Comparison of ENCODE assay signal across 11 cellular contexts in genomic region chr22:20015187-20015625, GRCh38. TPM values are rescaled to one million over a fixed set of nuclear protein-coding genes. Genes with fewer than 3 reads are reported as not detected.
DNase-seq lines count a peak whose midpoint lies in the region; ATAC-seq and TF ChIP-seq lines count a peak whose summit lies in the region.
"Had no signal": no experiment of that assay in that cellular context is flagged by ENCODE, and none has a peak within 500 bp of the region (broad histone marks: within the 10 kb centered on the region; RNA-seq: fewer than 3 reads in every experiment).

No MANE protein-coding gene starts in this region.

- peaks cover 35% of the 10 kb centered on the region for H3K27me3 Mint-ChIP-seq in activated naive CD8-positive, alpha-beta T cell treated with anti-CD3 and anti-CD28 coated beads, Interleukin-2, amount 10 ng/mL, durations not matched to agents 7 days and 5 days
- H3K27me3 Mint-ChIP-seq in nephron progenitor cell (ENCODE audit: low read depth, poor library complexity), result peaks cover 64% of the 10 kb centered on the region

- H3K9me3 ChIP-seq in BLaER1, result no peaks in the 10 kb centered on the region
- no peaks in the 10 kb centered on the region for H3K9me3 ChIP-seq in ES-I3 (ENCODE audit: control insufficient read depth, insufficient read depth, low read length)

- peak overlapping the region; percentile 42 for H3K4me3 Mint-ChIP-seq in activated naive CD8-positive, alpha-beta T cell treated with anti-CD3 and anti-CD28 coated beads, Interleukin-2, amount 10 ng/mL, durations not matched to agents 7 days and 5 days
- peak overlapping the region; percentile 76 for H3K4me3 Mint-ChIP-seq in nephron progenitor cell

- POLR2A ChIA-PET in activated naive CD8-positive, alpha-beta T cell treated with anti-CD3 and anti-CD28 coated beads, Interleukin-2, amount 10 ng/mL, durations not matched to agents 7 days and 5 days (lab: Charles Lee), result interaction anchor here (0.9 kb wide), 1 partner anchor 103 kb away, joined by 3 read pairs; no protein-coding TSS in a partner anchor

- DNase-seq in activated naive CD8-positive, alpha-beta T cell treated with anti-CD3 and anti-CD28 coated beads, Interleukin-2, amount 10 ng/mL, durations not matched to agents 7 days and 5 days, result no peak
- DNase-seq in nephron progenitor cell (no peak), C1 segment of cervical spinal cord (lab: John Stamatoyannopoulos, UW) (no peak), mucosa of gallbladder (ENCODE audit: low spot score) (no peak)
- no peak for DNase-seq in stimulated activated CD4-positive, alpha-beta T cell treated with anti-CD3 and anti-CD28 coated beads, Interleukin-4, amount 100 ng/mL, for 1 hour
- DNase-seq: GOT3; stimulated activated CD4-positive, alpha-beta T cell treated with anti-CD3 and anti-CD28 coated beads, Interleukin-12 subunit alpha, Interleukin-12 subunit beta, amount 100 ng/mL, for 4 hours had no signal

- no peak for TF ChIP-seq CTCF in nephron progenitor cell (IDR thresholded peaks at IDR 0.05)

- no peaks in the 10 kb centered on the region for H3K9me3 Mint-ChIP-seq in activated naive CD8-positive, alpha-beta T cell treated with anti-CD3 and anti-CD28 coated beads, Interleukin-2, amount 10 ng/mL, durations not matched to agents 7 days and 5 days
- no peaks in the 10 kb centered on the region for H3K9me3 Mint-ChIP-seq in nephron progenitor cell

- H3K4me3 ChIP-seq in BLaER1, result no peak overlapping the region; the same call in 1 of the 2 replicates

- no peak for ATAC-seq in activated naive CD8-positive, alpha-beta T cell treated with anti-CD3 and anti-CD28 coated beads, Interleukin-2, amount 10 ng/mL, durations not matched to agents 7 days and 5 days (ENCODE audit: low read depth)
- ATAC-seq in HG03565 (IDR thresholded peaks at IDR 0.05; ENCODE audit: unreplicated experiment), result no peak

- H3K36me3 Mint-ChIP-seq in activated naive CD8-positive, alpha-beta T cell treated with anti-CD3 and anti-CD28 coated beads, Interleukin-2, amount 10 ng/mL, durations not matched to agents 7 days and 5 days, result no peaks in the 10 kb centered on the region
- H3K36me3 Mint-ChIP-seq in nephron progenitor cell (ENCODE audit: low read depth), result no peaks in the 10 kb centered on the region

- H3K36me3 ChIP-seq in BLaER1 (no peaks in the 10 kb centered on the region), ES-I3 (ENCODE audit: insufficient read depth, low read length) (no peaks in the 10 kb centered on the region)

- peak overlapping the region; percentile 87 for H3K4me2 ChIP-seq in BLaER1

- peaks cover 57% of the 10 kb centered on the region for H3K4me1 ChIP-seq in BLaER1
- H3K4me1 ChIP-seq in ES-I3 (ENCODE audit: insufficient read depth, low read length), result peaks cover 3% of the 10 kb centered on the region

- H3K9ac ChIP-seq in BLaER1 (no peak overlapping the region), ES-I3 (ENCODE audit: low read depth, low read length) (0 out of 2 replicates have a peak overlapping the region, but pooled peaks have one; percentile 10)
- H3K9ac ChIP-seq: KMS-11 had no signal

- H3K4me1 Mint-ChIP-seq in activated naive CD8-positive, alpha-beta T cell treated with anti-CD3 and anti-CD28 coated beads, Interleukin-2, amount 10 ng/mL, durations not matched to agents 7 days and 5 days, result peaks cover 12% of the 10 kb centered on the region
- peaks cover 5% of the 10 kb centered on the region for H3K4me1 Mint-ChIP-seq in nephron progenitor cell

- peaks cover 38% of the 10 kb centered on the region for H3K27me3 ChIP-seq in BLaER1

- 0 out of 2 replicates have a peak, but pooled peaks cover 12% of the 10 kb centered on the region for H4K20me1 ChIP-seq in BLaER1

- no peak overlapping the region for H3K27ac ChIP-seq in BLaER1
- H3K27ac ChIP-seq: KMS-11 had no signal

- no peak overlapping the region for H3K27ac Mint-ChIP-seq in activated naive CD8-positive, alpha-beta T cell treated with anti-CD3 and anti-CD28 coated beads, Interleukin-2, amount 10 ng/mL, durations not matched to agents 7 days and 5 days
- no peak overlapping the region for H3K27ac Mint-ChIP-seq in nephron progenitor cell

RNA-seq across cellular contexts. Expression of gene ARVCF, which starts 1.4 kb away (rescaled TPM):
- 1 to 10 TPM; 1.5 to 1.6 TPM for total RNA-seq in activated naive CD8-positive, alpha-beta T cell treated with anti-CD3 and anti-CD28 coated beads, Interleukin-2, amount 10 ng/mL, durations not matched to agents 7 days and 5 days
- 44.3 TPM for total RNA-seq in mucosa of gallbladder

RNA-seq across cellular contexts. Expression of gene TANGO2, which starts 5.7 kb away (rescaled TPM):
- total RNA-seq in activated naive CD8-positive, alpha-beta T cell treated with anti-CD3 and anti-CD28 coated beads, Interleukin-2, amount 10 ng/mL, durations not matched to agents 7 days and 5 days, result 10 to 100 TPM; 40.7 to 41.2 TPM
- 39.4 TPM for total RNA-seq in mucosa of gallbladder

Comparison
In these comparisons a context has a peak if more than half of its experiments do, and no peak if none do; other contexts are left out.
1. RNA of gene ARVCF, which starts 1.4 kb away (total RNA-seq): 44.3 TPM in mucosa of gallbladder (single experiment); 1.5 to 1.6 TPM in activated naive CD8-positive, alpha-beta T cell treated with anti-CD3 and anti-CD28 coated beads, Interleukin-2, amount 10 ng/mL, durations not matched to agents 7 days and 5 days; every median in the first group is over 10 times any median in the second.